37 cellular contexts compared by ENCODE assay signal in genomic region chr21:33032434-33033047, GRCh38. TPM values are rescaled to one million over a fixed set of nuclear protein-coding genes. Genes with fewer than 3 reads are reported as not detected.
"Had no signal": no experiment of that assay in that cellular context is flagged by ENCODE, and none has a peak within 500 bp of the region (broad histone marks: within the 10 kb centered on the region; RNA-seq: fewer than 3 reads in every experiment).

No MANE protein-coding gene starts in this region.

- H3K27ac ChIP-seq: colonic mucosa, gastrocnemius medialis, heart left ventricle, hepatocyte, left lung, ovary, psoas muscle, testis, tibial artery, upper lobe of left lung had no signal

- ATAC-seq: gastrocnemius medialis; heart left ventricle; left cardiac atrium; left lung; naive thymus-derived CD8-positive, alpha-beta T cell; psoas muscle; stimulated activated effector memory CD8-positive, alpha-beta T cell treated with anti-CD3 and anti-CD28 coated beads, Interleukin-12 subunit alpha, Interleukin-12 subunit beta, amount 100 ng/mL, for 72 hours had no signal

- H3K4me1 ChIP-seq: colonic mucosa, psoas muscle had no signal

- H3K4me3 ChIP-seq: colonic mucosa, gastrocnemius medialis, heart left ventricle, hepatocyte, left lung, ovary, psoas muscle, smooth muscle cell, testis, tibial artery, upper lobe of left lung had no signal

- DNase-seq: colonic mucosa; effector memory CD4-positive, alpha-beta T cell; foreskin fibroblast; gastrocnemius medialis; heart left ventricle; left cardiac atrium; left lung; mesenchymal stem cell; midbrain; naive thymus-derived CD8-positive, alpha-beta T cell; nephron progenitor cell; nucleus accumbens; ovary; psoas muscle; stimulated activated CD4-positive, alpha-beta T cell treated with anti-CD3 and anti-CD28 coated beads, Interleukin-12 subunit alpha, Interleukin-12 subunit beta, amount 100 ng/mL, for 4 hours; stimulated activated CD4-positive, alpha-beta T cell treated with anti-CD3 and anti-CD28 coated beads, Interleukin-2, amount 100 ng/mL, for 24 hours; stimulated activated CD4-positive, alpha-beta T cell treated with anti-CD3 and anti-CD28 coated beads, Interleukin-4, amount 100 ng/mL, for 24 hours; stimulated activated naive CD4-positive, alpha-beta T cell treated with Interleukin-2 at 50 U/mL for 16 hours; substantia nigra; testis; tibial artery had no signal

- FAIRE-seq: islet of Langerhans, urothelium cell line had no signal

- H3K79me2 ChIP-seq: hepatocyte had no signal

- H3K4me2 ChIP-seq: hepatocyte, smooth muscle cell had no signal

- H3K4me3 Mint-ChIP-seq: central memory CD8-positive, alpha-beta T cell; dendritic cell treated with granulocyte-macrophage colony-stimulating factor and Interleukin-4, amounts not matched to agents 40 ng/mL and 50 ng/mL, for 4 days; naive thymus-derived CD8-positive, alpha-beta T cell; nephron progenitor cell; stimulated activated effector memory CD8-positive, alpha-beta T cell treated with anti-CD3 and anti-CD28 coated beads, Interleukin-12 subunit alpha, Interleukin-12 subunit beta, amount 100 ng/mL, for 72 hours had no signal

- H3K27ac Mint-ChIP-seq: dendritic cell treated with granulocyte-macrophage colony-stimulating factor and Interleukin-4, amounts not matched to agents 40 ng/mL and 50 ng/mL, for 4 days; naive thymus-derived CD8-positive, alpha-beta T cell; nephron progenitor cell; stimulated activated effector memory CD8-positive, alpha-beta T cell treated with anti-CD3 and anti-CD28 coated beads, Interleukin-12 subunit alpha, Interleukin-12 subunit beta, amount 100 ng/mL, for 72 hours had no signal

- H3K36me3 Mint-ChIP-seq: stimulated activated effector memory CD8-positive, alpha-beta T cell treated with anti-CD3 and anti-CD28 coated beads, Interleukin-12 subunit alpha, Interleukin-12 subunit beta, amount 100 ng/mL, for 72 hours had no signal

- H3K4me1 Mint-ChIP-seq: nephron progenitor cell had no signal

- H3K36me3 ChIP-seq: colonic mucosa, gastrocnemius medialis, heart left ventricle, left lung, ovary, tibial artery, upper lobe of left lung had no signal

- H2AFZ ChIP-seq: hepatocyte had no signal

- H3K9me3 Mint-ChIP-seq: central memory CD8-positive, alpha-beta T cell; dendritic cell treated with granulocyte-macrophage colony-stimulating factor and Interleukin-4, amounts not matched to agents 40 ng/mL and 50 ng/mL, for 4 days; naive thymus-derived CD8-positive, alpha-beta T cell; nephron progenitor cell; stimulated activated effector memory CD8-positive, alpha-beta T cell treated with anti-CD3 and anti-CD28 coated beads, Interleukin-12 subunit alpha, Interleukin-12 subunit beta, amount 100 ng/mL, for 72 hours had no signal

- H3K9me3 ChIP-seq: colonic mucosa, gastrocnemius medialis, heart left ventricle, left lung, ovary, psoas muscle, testis, tibial artery, upper lobe of left lung had no signal

RNA-seq across cellular contexts. Expression of gene OLIG2, which starts 6.8 kb away (rescaled TPM):
- total RNA-seq: colonic mucosa; glomerular endothelial cell; heart left ventricle; hepatocyte; kidney epithelial cell; left cardiac atrium; lower leg skin; lung microvascular endothelial cell; myocyte; naive thymus-derived CD8-positive, alpha-beta T cell; ovary; renal cortical epithelial cell; smooth muscle cell; testis; upper lobe of left lung had no signal
- polyA plus RNA-seq: esophagus; heart left ventricle; hepatocyte; naive thymus-derived CD8-positive, alpha-beta T cell; ovary; smooth muscle cell had no signal

RNA-seq across cellular contexts. Expression of gene OLIG1, which starts 37.4 kb away (rescaled TPM):
- total RNA-seq: chondrocyte; colonic mucosa; glomerular endothelial cell; hepatocyte; kidney epithelial cell; lung microvascular endothelial cell; myocyte; naive thymus-derived CD8-positive, alpha-beta T cell; ovary; renal cortical epithelial cell; smooth muscle cell had no signal
- polyA plus RNA-seq: hepatocyte; naive thymus-derived CD8-positive, alpha-beta T cell; ovary; smooth muscle cell had no signal
